26 cellular contexts compared by ENCODE assay signal in the genomic region with DNA sequence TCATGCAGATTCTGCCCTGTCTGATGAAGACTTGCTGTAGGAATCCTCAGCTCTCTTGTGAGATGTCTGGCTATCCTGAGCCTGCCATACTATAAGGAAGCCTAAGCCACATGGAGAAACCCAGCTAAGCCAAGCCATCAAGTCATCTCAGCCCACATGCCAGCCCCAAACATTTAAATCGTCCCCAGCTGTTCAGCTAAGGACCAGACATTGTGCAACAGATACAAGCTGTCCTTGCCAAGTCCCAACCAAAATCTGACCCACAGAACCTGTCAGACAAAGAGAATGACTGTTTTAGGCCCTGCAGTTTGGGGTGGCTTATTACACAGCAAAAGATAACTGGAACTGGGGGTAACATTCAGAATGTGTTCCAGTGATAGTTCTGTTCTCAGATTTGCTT. TPM values are rescaled to one million over a fixed set of nuclear protein-coding genes. Genes with fewer than 3 reads are reported as not detected.
"Had no signal": no experiment of that assay in that cellular context is flagged by ENCODE, and none has a peak within 500 bp of the region (broad histone marks: within the 10 kb centered on the region; RNA-seq: fewer than 3 reads in every experiment).

No MANE protein-coding gene starts in this region.

- H3K27me3 ChIP-seq: brain microvascular endothelial cell, upper lobe of left lung had no signal

- H3K36me3 ChIP-seq: brain microvascular endothelial cell, spleen, thoracic aorta, upper lobe of left lung had no signal

- DNase-seq: activated CD4-positive, alpha-beta T cell treated with anti-CD3 and anti-CD28 coated beads, Interleukin-2, amount 10 ng/mL, durations not matched to agents 7 days and 5 days; activated CD8-positive, alpha-beta memory T cell treated with anti-CD3 and anti-CD28 coated beads, Interleukin-2, amount 10 ng/mL, durations not matched to agents 7 days and 5 days; activated CD8-positive, alpha-beta T cell treated with anti-CD3 and anti-CD28 coated beads for 36 hours; activated effector memory CD4-positive, alpha-beta T cell treated with anti-CD3 and anti-CD28 coated beads, Interleukin-2, amount 50 U/mL, for 16 hours; activated naive CD4-positive, alpha-beta T cell treated with anti-CD3 and anti-CD28 coated beads, Interleukin-2, amount 50 U/mL, for 16 hours; activated naive CD8-positive, alpha-beta T cell treated with anti-CD3 and anti-CD28 coated beads, Interleukin-2, amount 50 U/mL, for 24 hours; activated T-cell treated with anti-CD3 and anti-CD28 coated beads for 4 hours; anterior cingulate cortex; brain microvascular endothelial cell; central memory CD4-positive, alpha-beta T cell; dermis blood vessel endothelial cell; effector CD8-positive, alpha-beta T cell; erythroblast; naive thymus-derived CD4-positive, alpha-beta T cell; occipital lobe; posterior cingulate gyrus; spleen; stimulated activated CD4-positive, alpha-beta T cell treated with anti-CD3 and anti-CD28 coated beads, Interleukin-4, amount 100 ng/mL, for 1 hour; stimulated activated naive CD4-positive, alpha-beta T cell; T-cell; upper lobe of left lung had no signal

- ATAC-seq: activated CD4-positive, CD25-positive, alpha-beta regulatory T cell treated with anti-CD3 and anti-CD28 coated beads, Interleukin-2, amount 50 U/mL, for 24 hours; activated CD8-positive, alpha-beta memory T cell treated with anti-CD3 and anti-CD28 coated beads, Interleukin-2, amount 10 ng/mL, durations not matched to agents 7 days and 5 days; activated CD8-positive, alpha-beta T cell treated with anti-CD3 and anti-CD28 coated beads for 36 hours; activated naive CD8-positive, alpha-beta T cell treated with anti-CD3 and anti-CD28 coated beads, Interleukin-2, amount 50 U/mL, for 24 hours; left lobe of liver; naive thymus-derived CD4-positive, alpha-beta T cell; T-cell had no signal

- H3K27ac ChIP-seq: brain microvascular endothelial cell, spleen, upper lobe of left lung, VCaP had no signal

- H3K4me1 ChIP-seq: spleen had no signal

- H3K4me3 ChIP-seq: lung, spleen, thoracic aorta, upper lobe of left lung had no signal

RNA-seq across cellular contexts. Expression of a gene that starts 36.8 kb away (rescaled TPM):
- total RNA-seq: activated CD4-positive, alpha-beta T cell treated with anti-CD3 and anti-CD28 coated beads, Interleukin-2, amount 10 ng/mL, durations not matched to agents 7 days and 5 days; naive thymus-derived CD4-positive, alpha-beta T cell had no signal
- polyA plus RNA-seq: naive thymus-derived CD4-positive, alpha-beta T cell had no signal
